In genomic region chr4:110154586-110154985, GRCh38 we compare ENCODE assay signal across 18 cellular contexts.
"Had no signal": no experiment of that assay in that cellular context is flagged by ENCODE, and none has a peak within 500 bp of the region (broad histone marks: within the 10 kb centered on the region; RNA-seq: fewer than 3 reads in every experiment).

No MANE protein-coding gene starts in this region.

- H3K4me3 ChIP-seq: ascending aorta, left lung, smooth muscle cell, upper lobe of right lung had no signal

- H3K27me3 ChIP-seq: ascending aorta, left lung, upper lobe of right lung had no signal

- H3K4me2 ChIP-seq: smooth muscle cell had no signal

- H3K9me3 ChIP-seq: ascending aorta, left lung, upper lobe of right lung had no signal

- H3K4me1 ChIP-seq: ascending aorta, left lung, upper lobe of right lung had no signal

- H3K36me3 ChIP-seq: ascending aorta, left lung, upper lobe of right lung had no signal

- DNase-seq: activated CD4-positive, alpha-beta T cell treated with anti-CD3 and anti-CD28 coated beads, Interleukin-2, amount 50 U/mL, for 1 hour; activated CD4-positive, CD25-positive, alpha-beta regulatory T cell treated with anti-CD3 and anti-CD28 coated beads, Interleukin-2, amount 50 U/mL, for 72 hours; activated CD8-positive, alpha-beta memory T cell treated with anti-CD3 and anti-CD28 coated beads, Interleukin-2, amount 50 U/mL, for 4 hours; activated naive CD4-positive, alpha-beta T cell treated with anti-CD3 and anti-CD28 coated beads, Interleukin-2, amount 50 U/mL, for 16 hours; activated T-cell treated with anti-CD3 and anti-CD28 coated beads, Interleukin-2, amount 50 U/mL, for 4 hours; cerebellar nuclear complex; cortex of kidney; head of caudate nucleus; left lung; nephron progenitor cell; nucleus accumbens; stimulated activated CD4-positive, alpha-beta T cell treated with anti-CD3 and anti-CD28 coated beads, Interleukin-4, amount 100 ng/mL, for 24 hours; T-helper 9 cell; upper lobe of right lung had no signal

- H3K27ac ChIP-seq: ascending aorta, left lung, upper lobe of right lung had no signal

- ATAC-seq: activated T-cell treated with anti-CD3 and anti-CD28 coated beads, Interleukin-2, amount 50 U/mL, for 4 hours; left lung; sciatic nerve; stimulated activated effector memory CD8-positive, alpha-beta T cell treated with anti-CD3 and anti-CD28 coated beads, Interleukin-12 subunit alpha, Interleukin-12 subunit beta, amount 100 ng/mL, for 72 hours; upper lobe of right lung had no signal
